Comparison of ENCODE assay signal across 9 cellular contexts in genomic region chr14:105528859-105529505, GRCh38. TPM values are rescaled to one million over a fixed set of nuclear protein-coding genes. Genes with fewer than 3 reads are reported as not detected.
DNase-seq lines count a peak whose midpoint lies in the region; ATAC-seq and TF ChIP-seq lines count a peak whose summit lies in the region.
"Had no signal": no experiment of that assay in that cellular context is flagged by ENCODE, and none has a peak within 500 bp of the region (broad histone marks: within the 10 kb centered on the region; RNA-seq: fewer than 3 reads in every experiment).

No MANE protein-coding gene starts in this region.

- H3K27me3 ChIP-seq in adipocyte (replicated peaks; ENCODE audit: control insufficient read depth, insufficient read depth, low read length): peaks cover 15% of the 10 kb centered on the region
- peaks cover 53% of the 10 kb centered on the region for H3K27me3 ChIP-seq in thymus (ENCODE audit: control insufficient read depth, insufficient read depth)

- peak overlapping the region; percentile 54 for H3K9ac ChIP-seq in adipocyte (ENCODE audit: low read length)
- H3K9ac ChIP-seq: parathyroid adenoma had no signal

- peak overlapping the region; percentile 86 for H3K27ac Mint-ChIP-seq in activated CD4-positive, alpha-beta T cell treated with anti-CD3 and anti-CD28 coated beads for 36 hours
- peak overlapping the region in 1 of 2 donors; percentile 31 for H3K27ac Mint-ChIP-seq in natural killer cell

- intact Hi-C loops in activated CD4-positive, alpha-beta T cell treated with anti-CD3 and anti-CD28 coated beads for 36 hours (cut with DNase I, micrococcal nuclease): loop anchor here (1.0 to 10.0 kb wide), 9 partner anchors 38 to 344 kb away; partner anchors contain the start of genes NUDT14 (in 1 of the 2) and TEDC1 (in 1 of the 2)
- intact Hi-C loops in natural killer cell (cut with micrococcal nuclease): loop anchor here (2.0 to 5.0 kb wide), 2 partner anchors 37 to 158 kb away; partner anchors contain the start of gene TEDC1

- POLR2A ChIA-PET in activated CD4-positive, alpha-beta T cell treated with anti-CD3 and anti-CD28 coated beads for 36 hours (lab: Charles Lee): interaction anchor here (0.6 to 1.0 kb wide), 4 partner anchors 37 to 132 kb away, joined by 3 to 5 read pairs (median 3); no protein-coding TSS in a partner anchor

- H3K36me3 ChIP-seq in adipocyte (ENCODE audit: control insufficient read depth, insufficient read depth, low read length, severe bottlenecking): no peaks in the 10 kb centered on the region
- no peaks in the 10 kb centered on the region for H3K36me3 ChIP-seq in thymus (ENCODE audit: control insufficient read depth, insufficient read depth)

- peak; percentile 33 for ATAC-seq in activated CD4-positive, alpha-beta T cell treated with anti-CD3 and anti-CD28 coated beads for 36 hours
- ATAC-seq in natural killer cell (peak in 2 of 3 donors; percentile 6), HG02852 (IDR thresholded peaks at IDR 0.05; ENCODE audit: unreplicated experiment) (no peak)

- H3K4me3 Mint-ChIP-seq in activated CD4-positive, alpha-beta T cell treated with anti-CD3 and anti-CD28 coated beads for 36 hours: peak overlapping the region; percentile 77
- peak overlapping the region; percentile 81 for H3K4me3 Mint-ChIP-seq in natural killer cell

- H3K9me3 ChIP-seq in adipocyte (ENCODE audit: control insufficient read depth, low read length) (no peaks in the 10 kb centered on the region), thymus (ENCODE audit: control insufficient read depth) (no peaks in the 10 kb centered on the region)

- peak overlapping the region; percentile 3 for H3K27ac ChIP-seq in thymus (ENCODE audit: low read depth)

- peak; percentile 68 for DNase-seq in activated CD4-positive, alpha-beta T cell treated with anti-CD3 and anti-CD28 coated beads for 36 hours
- DNase-seq in activated CD4-positive, alpha-beta T cell treated with anti-CD3 and anti-CD28 coated beads, Interleukin-2, amount 50 U/mL, for 1 hour: no peak
- DNase-seq in adipocyte (ENCODE audit: low read depth) (no peak), natural killer cell (no peak), NOMO-1 treated with DMSO at 0.1 percent for 48 hours (lab: John Stamatoyannopoulos, UW; ENCODE audit: unreplicated experiment) (no peak), globus pallidus (ENCODE audit: low spot score) (no peak)

- WGBS in thymus: 15% methylated on average over 65 of the region's 65 CpGs

- peaks cover 6% of the 10 kb centered on the region for H3K36me3 Mint-ChIP-seq in activated CD4-positive, alpha-beta T cell treated with anti-CD3 and anti-CD28 coated beads for 36 hours (ENCODE audit: low read depth)
- H3K36me3 Mint-ChIP-seq in natural killer cell: no peaks in the 10 kb centered on the region

- CTCF ChIA-PET in activated CD4-positive, alpha-beta T cell treated with anti-CD3 and anti-CD28 coated beads for 36 hours (lab: Charles Lee): interaction anchor here (0.6 to 2.2 kb wide), 7 partner anchors 9 to 157 kb away, joined by 3 to 10 read pairs (median 3); no protein-coding TSS in a partner anchor

- H3K4me1 ChIP-seq in adipocyte (ENCODE audit: control insufficient read depth, insufficient read depth, low read length): peaks cover 2% of the 10 kb centered on the region
- peaks cover 3% of the 10 kb centered on the region for H3K4me1 ChIP-seq in thymus (ENCODE audit: control insufficient read depth, insufficient read depth, low read length)

- peak overlapping the region; percentile 24 for H3K4me3 ChIP-seq in adipocyte (ENCODE audit: low read length)
- H3K4me3 ChIP-seq in thymus (ENCODE audit: low read length): peak overlapping the region; percentile 54

- peaks cover 15% of the 10 kb centered on the region for H3K4me1 Mint-ChIP-seq in activated CD4-positive, alpha-beta T cell treated with anti-CD3 and anti-CD28 coated beads for 36 hours
- H3K4me1 Mint-ChIP-seq in natural killer cell: peaks cover 4 to 23% of the 10 kb centered on the region in 2 donors

- no peaks in the 10 kb centered on the region for H3K9me3 Mint-ChIP-seq in activated CD4-positive, alpha-beta T cell treated with anti-CD3 and anti-CD28 coated beads for 36 hours (ENCODE audit: low read depth)
- no peaks in the 10 kb centered on the region for H3K9me3 Mint-ChIP-seq in natural killer cell

- peaks cover 6% of the 10 kb centered on the region for H3K27me3 Mint-ChIP-seq in activated CD4-positive, alpha-beta T cell treated with anti-CD3 and anti-CD28 coated beads for 36 hours
- H3K27me3 Mint-ChIP-seq in natural killer cell (ENCODE audit: low read depth in 2 of 2): peaks cover 0 to 47% of the 10 kb centered on the region in 2 donors

- no peak for TF ChIP-seq CTCF in natural killer cell (IDR thresholded peaks at IDR 0.05)

RNA-seq across cellular contexts. Expression of gene TMEM121, which starts 2.6 kb away (rescaled TPM):
- 1 to 10 TPM; 7.2 to 9.2 TPM for total RNA-seq in activated CD4-positive, alpha-beta T cell treated with anti-CD3 and anti-CD28 coated beads for 36 hours
- total RNA-seq in natural killer cell: under 1 TPM in 2 of 3 donors, not detected in 1; 0.54 to 0.80 TPM
- 2.1 TPM for polyA plus RNA-seq in thymus

RNA-seq across cellular contexts. Expression of gene TEDC1, which starts 37.9 kb away (rescaled TPM):
- 10 to 100 TPM; 21.7 to 31.8 TPM for total RNA-seq in activated CD4-positive, alpha-beta T cell treated with anti-CD3 and anti-CD28 coated beads for 36 hours
- total RNA-seq in natural killer cell: 100 to 1,000 TPM in 2 of 3 donors, 10 to 100 TPM in 1; 70.0 to 233 (median 112) TPM
- 23.3 TPM for polyA plus RNA-seq in thymus

RNA-seq across cellular contexts. Expression of gene CRIP1, which starts 42.3 kb away (rescaled TPM):
- 100 to 1,000 TPM; 182 to 186 TPM for total RNA-seq in activated CD4-positive, alpha-beta T cell treated with anti-CD3 and anti-CD28 coated beads for 36 hours
- 100 to 1,000 TPM; 276 to 334 (median 290) TPM for total RNA-seq in natural killer cell
- 471 TPM for polyA plus RNA-seq in thymus

RNA-seq across cellular contexts. Expression of gene CRIP2, which starts 54.4 kb away (rescaled TPM):
- 1 to 10 TPM; 1.1 to 1.2 TPM for total RNA-seq in activated CD4-positive, alpha-beta T cell treated with anti-CD3 and anti-CD28 coated beads for 36 hours
- 1 to 10 TPM; 1.7 to 4.6 (median 2.0) TPM for total RNA-seq in natural killer cell
- 89.7 TPM for polyA plus RNA-seq in thymus

Comparison
In these comparisons a context has a peak if more than half of its experiments do, and no peak if none do; other contexts are left out.
1. RNA of gene TMEM121, which starts 2.6 kb away (total RNA-seq): 7.2 to 9.2 TPM in activated CD4-positive, alpha-beta T cell treated with anti-CD3 and anti-CD28 coated beads for 36 hours; 0.54 to 0.80 TPM in natural killer cell; every median in the first group is over 4 times any median in the second.